Comparison of ENCODE assay signal across 19 cellular contexts in the genomic region with DNA sequence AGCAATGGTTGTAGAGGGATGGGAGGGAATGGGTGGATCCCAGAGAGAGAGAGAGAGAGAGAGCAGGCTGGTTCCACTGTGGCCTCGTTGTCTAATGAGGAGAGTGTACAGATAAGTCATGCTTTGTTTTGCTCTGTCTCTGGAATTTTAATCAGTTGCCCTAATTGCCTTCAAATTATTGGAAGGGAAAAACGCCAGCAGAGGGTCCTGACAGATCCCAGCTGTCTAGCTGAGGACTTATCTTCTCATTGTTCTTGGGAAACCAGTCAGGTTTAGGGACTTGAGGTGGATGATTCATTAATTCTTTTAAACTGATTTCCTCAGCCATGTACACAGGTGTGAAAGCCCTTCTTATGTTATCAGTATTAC. TPM values are rescaled to one million over a fixed set of nuclear protein-coding genes. Genes with fewer than 3 reads are reported as not detected.
A peak's percentile ranks its signal among the peaks of the same experiment; 100 is the strongest.
DNase-seq lines count a peak whose midpoint lies in the region; ATAC-seq and TF ChIP-seq lines count a peak whose summit lies in the region.
"Had no signal": no experiment of that assay in that cellular context is flagged by ENCODE, and none has a peak within 500 bp of the region (broad histone marks: within the 10 kb centered on the region; RNA-seq: fewer than 3 reads in every experiment).

No MANE protein-coding gene starts in this region.

- peak overlapping the region in 1 of 2 experiments; percentile 69; a peak in 2 of 4 replicates for H3K27ac ChIP-seq in SK-N-SH (ENCODE audit: low read depth in 2 of 2, low read length in 1 of 2)
- H3K27ac ChIP-seq: lower lobe of right lung had no signal

- H3K4me2 ChIP-seq in SK-N-SH: peak overlapping the region; percentile 2; the same call in 1 of the 2 replicates
- H3K4me2 ChIP-seq: smooth muscle cell had no signal

- TF ChIP-seq RAD21 in SK-N-SH (IDR thresholded peaks at IDR 0.05; ENCODE audit: low read length): no peak

- peaks cover 49% of the 10 kb centered on the region for H3K4me1 Mint-ChIP-seq in stimulated activated memory B cell treated with anti-CD40 and anti-IgM and Interleukin-4, amounts not matched to agents 10 μg/mL and 1 μg/mL and 100 μg/mL, for 72 hours

- ATAC-seq in stimulated activated memory B cell treated with anti-CD40 and anti-IgM and Interleukin-4, amounts not matched to agents 10 μg/mL and 1 μg/mL and 100 μg/mL, for 72 hours: no peak
- ATAC-seq: lower lobe of right lung had no signal

- peaks cover 15% of the 10 kb centered on the region for H3K36me3 Mint-ChIP-seq in stimulated activated memory B cell treated with anti-CD40 and anti-IgM and Interleukin-4, amounts not matched to agents 10 μg/mL and 1 μg/mL and 100 μg/mL, for 72 hours
- H3K36me3 Mint-ChIP-seq: activated CD4-positive, alpha-beta memory T cell treated with anti-CD3 and anti-CD28 coated beads for 36 hours had no signal

- H3K9ac ChIP-seq in SK-N-SH: no peak overlapping the region

- no peaks in the 10 kb centered on the region for H3K27me3 Mint-ChIP-seq in stimulated activated memory B cell treated with anti-CD40 and anti-IgM and Interleukin-4, amounts not matched to agents 10 μg/mL and 1 μg/mL and 100 μg/mL, for 72 hours
- H3K27me3 Mint-ChIP-seq: activated CD4-positive, alpha-beta memory T cell treated with anti-CD3 and anti-CD28 coated beads for 36 hours; central memory CD8-positive, alpha-beta T cell; IgD-negative memory B cell had no signal

- CTCF ChIA-PET in SK-N-SH (lab: Yijun Ruan, JAX): interaction anchor here (1.2 to 3.7 kb wide), 8 partner anchors 13 to 74 kb away, joined by 4 to 20 read pairs (median 6); partner anchors contain the start of gene HPCAL1

- no peaks in the 10 kb centered on the region for H3K27me3 ChIP-seq in SK-N-SH (ENCODE audit: insufficient read depth)

- TF ChIP-seq CTCF in SK-N-SH (IDR thresholded peaks at IDR 0.05): no peak

- H3K79me2 ChIP-seq in SK-N-SH (ENCODE audit: insufficient read depth): no peaks in the 10 kb centered on the region

- no peaks in the 10 kb centered on the region for H3K9me3 Mint-ChIP-seq in stimulated activated memory B cell treated with anti-CD40 and anti-IgM and Interleukin-4, amounts not matched to agents 10 μg/mL and 1 μg/mL and 100 μg/mL, for 72 hours
- H3K9me3 Mint-ChIP-seq: activated CD4-positive, alpha-beta memory T cell treated with anti-CD3 and anti-CD28 coated beads for 36 hours; activated naive CD4-positive, alpha-beta T cell treated with anti-CD3 and anti-CD28 coated beads for 36 hours; central memory CD8-positive, alpha-beta T cell; IgD-negative memory B cell had no signal

- H3K27ac Mint-ChIP-seq in stimulated activated memory B cell treated with anti-CD40 and anti-IgM and Interleukin-4, amounts not matched to agents 10 μg/mL and 1 μg/mL and 100 μg/mL, for 72 hours: peak overlapping the region; percentile 3
- H3K27ac Mint-ChIP-seq: activated CD4-positive, alpha-beta memory T cell treated with anti-CD3 and anti-CD28 coated beads for 36 hours; activated naive CD4-positive, alpha-beta T cell treated with anti-CD3 and anti-CD28 coated beads for 36 hours had no signal

- 28% methylated on average over 2 of the region's 2 CpGs for WGBS in SK-N-SH (ENCODE audit: low lambda C conversion rate)

- peaks cover 10 to 73% of the 10 kb centered on the region in 2 experiments; a peak in 2 of 4 replicates for H3K4me1 ChIP-seq in SK-N-SH (ENCODE audit: control insufficient read depth in 1 of 2, insufficient read depth in 2 of 2, low read depth in 1 of 2, low read length in 1 of 2)

- H3K4me3 ChIP-seq in SK-N-SH (ENCODE audit: low read depth in 2 of 2, low read length in 1 of 2): no peak overlapping the region
- H3K4me3 ChIP-seq: lower lobe of right lung, smooth muscle cell had no signal

- H3K36me3 ChIP-seq in SK-N-SH (replicated peaks in 1 of 2; ENCODE audit: control insufficient read depth in 1 of 2, insufficient read depth in 2 of 2, low read length in 1 of 2): no peaks in the 10 kb centered on the region

- peak in 1 of 2 experiments; percentile 44; a peak in 1 of 4 replicates for TF ChIP-seq EP300 in SK-N-SH (IDR thresholded peaks at IDR 0.05; ENCODE audit: borderline replicate concordance in 1 of 2, low read depth in 1 of 2, low read length in 1 of 2)

- peaks cover 8% of the 10 kb centered on the region; the same call in 1 of the 2 replicates for H4K20me1 ChIP-seq in SK-N-SH (ENCODE audit: insufficient read depth)

- H3K4me3 Mint-ChIP-seq in stimulated activated memory B cell treated with anti-CD40 and anti-IgM and Interleukin-4, amounts not matched to agents 10 μg/mL and 1 μg/mL and 100 μg/mL, for 72 hours: no peak overlapping the region
- H3K4me3 Mint-ChIP-seq: activated CD4-positive, alpha-beta memory T cell treated with anti-CD3 and anti-CD28 coated beads for 36 hours; activated naive CD4-positive, alpha-beta T cell treated with anti-CD3 and anti-CD28 coated beads for 36 hours; central memory CD8-positive, alpha-beta T cell; IgD-negative memory B cell had no signal

- no peaks in the 10 kb centered on the region for H3K9me3 ChIP-seq in SK-N-SH
- H3K9me3 ChIP-seq: lower lobe of right lung had no signal

- POLR2A ChIA-PET in SK-N-SH (lab: Yijun Ruan, JAX): no interaction called here

- DNase-seq in NCI-H524 (lab: John Stamatoyannopoulos, UW): peak; percentile 17 to 59
- no peak for DNase-seq in NCI-H524 treated with DMSO at 0.1 percent for 48 hours (lab: John Stamatoyannopoulos, UW)
- DNase-seq in SK-N-SH: peak; percentile 81
- DNase-seq in globus pallidus (ENCODE audit: low spot score): peak; percentile 60
- no peak for DNase-seq in activated T-cell treated with anti-CD3 and anti-CD28 coated beads, Interleukin-2, amount 50 U/mL, for 1 hour
- DNase-seq in NOMO-1 treated with dmso at 0.1 percent for 144 hours (lab: John Stamatoyannopoulos, UW; ENCODE audit: unreplicated experiment): no peak
- DNase-seq in midbrain (lab: John Stamatoyannopoulos, UW): no peak
- DNase-seq: activated CD4-positive, alpha-beta memory T cell treated with anti-CD3 and anti-CD28 coated beads for 36 hours; activated naive CD4-positive, alpha-beta T cell treated with anti-CD3 and anti-CD28 coated beads for 36 hours; erythroblast; lower lobe of right lung; NCI-H1417; NCI-H774; Right ventricle myocardium superior; T1000 had no signal

- no peak overlapping the region for H2AFZ ChIP-seq in SK-N-SH (ENCODE audit: low read depth)

- no peaks in the 10 kb centered on the region for H3F3A ChIP-seq in SK-N-SH (replicated peaks; ENCODE audit: insufficient read depth)

- H3K9me2 ChIP-seq in SK-N-SH: no peaks in the 10 kb centered on the region

TF ChIP-seq in SK-N-SH, 30 proteins besides CTCF, POLR2A, EP300 and RAD21:
- TF ChIP-seq GATA2 (CRISPR knock-in tag; IDR thresholded peaks at IDR 0.05) (0 out of 2 replicates have a peak, but pooled peaks have one; percentile 5), FOXJ3 (CRISPR knock-in tag; IDR thresholded peaks at IDR 0.05) (peak; percentile 46; the same call in 1 of the 2 replicates), MXI1 (IDR thresholded peaks at IDR 0.05; ENCODE audit: low read depth, low read length) (0 out of 2 replicates have a peak, but pooled peaks have one; percentile 2), RCOR1 (IDR thresholded peaks at IDR 0.05; ENCODE audit: low read length) (peak; percentile 67; the same call in 1 of the 2 replicates)
- TF ChIP-seq, protein P1, sequence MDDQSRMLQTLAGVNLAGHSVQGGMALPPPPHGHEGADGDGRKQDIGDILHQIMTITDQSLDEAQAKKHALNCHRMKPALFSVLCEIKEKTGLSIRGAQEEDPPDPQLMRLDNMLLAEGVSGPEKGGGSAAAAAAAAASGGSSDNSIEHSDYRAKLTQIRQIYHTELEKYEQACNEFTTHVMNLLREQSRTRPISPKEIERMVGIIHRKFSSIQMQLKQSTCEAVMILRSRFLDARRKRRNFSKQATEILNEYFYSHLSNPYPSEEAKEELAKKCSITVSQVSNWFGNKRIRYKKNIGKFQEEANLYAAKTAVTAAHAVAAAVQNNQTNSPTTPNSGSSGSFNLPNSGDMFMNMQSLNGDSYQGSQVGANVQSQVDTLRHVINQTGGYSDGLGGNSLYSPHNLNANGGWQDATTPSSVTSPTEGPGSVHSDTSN (IDR thresholded peaks at IDR 0.05): no peak

RNA-seq across cellular contexts. Expression of gene HPCAL1, which starts 58.5 kb away (rescaled TPM):
- polyA plus RNA-seq in SK-N-SH (2012; rRNA removed): 34.6 and 77.0 TPM in 2 replicates
- 42.6 and 64.9 TPM in 2 replicates for polyA plus RNA-seq in SK-N-SH (2012; cell fraction: cytosol; rRNA removed)
- polyA plus RNA-seq in SK-N-SH (2012; cell fraction: nucleus; rRNA removed): 45.4 and 53.6 TPM in 2 replicates

Comparison
In these comparisons a context has a peak if more than half of its experiments do, and no peak if none do; other contexts are left out.
1. DNase-seq: peak in NCI-H524 (2 of 2), SK-N-SH (single experiment) and globus pallidus (single experiment); none in NCI-H524 treated with DMSO at 0.1 percent for 48 hours (single experiment), activated T-cell treated with anti-CD3 and anti-CD28 coated beads, Interleukin-2, amount 50 U/mL, for 1 hour (single experiment), NOMO-1 treated with dmso at 0.1 percent for 144 hours (single experiment) and midbrain (single experiment).